1 cellular context compared by ENCODE assay signal in the genomic region with DNA sequence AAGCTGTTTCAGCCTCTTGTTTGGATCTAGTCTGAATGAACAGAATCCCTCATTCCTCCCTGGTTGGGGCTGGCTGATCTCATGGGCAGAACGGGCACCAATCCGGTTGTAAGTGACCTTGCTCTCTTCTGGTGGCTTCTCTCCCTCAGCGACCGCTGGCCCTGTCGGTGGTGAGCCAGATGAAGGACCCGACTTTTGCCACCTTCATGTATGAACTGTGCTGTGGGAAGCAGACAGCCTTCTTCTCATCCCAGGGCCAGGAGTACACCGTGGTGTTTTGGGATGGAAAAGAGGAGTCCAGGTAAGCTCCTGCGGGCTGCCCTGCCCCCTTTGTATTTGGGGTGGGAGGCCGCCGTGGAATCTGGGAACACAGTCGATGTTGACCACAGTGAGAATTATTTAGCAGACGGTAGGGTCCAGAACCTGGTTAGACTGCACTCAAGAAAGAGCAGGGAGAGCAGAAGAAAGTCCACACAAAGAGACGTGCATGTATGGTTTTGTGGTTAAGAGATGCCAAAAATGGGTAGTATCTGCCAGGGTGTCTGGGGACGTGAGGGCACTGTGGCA.
TF ChIP-seq lines count a peak whose summit lies in the region.

No MANE protein-coding gene starts in this region.

TF ChIP-seq in SK-N-SH treated with all-trans-retinoic acid at 6 μM for 48 hours, 23 proteins besides CTCF, POLR2A, EP300 and RAD21 (continued from another document):
- TF ChIP-seq, protein P1, sequence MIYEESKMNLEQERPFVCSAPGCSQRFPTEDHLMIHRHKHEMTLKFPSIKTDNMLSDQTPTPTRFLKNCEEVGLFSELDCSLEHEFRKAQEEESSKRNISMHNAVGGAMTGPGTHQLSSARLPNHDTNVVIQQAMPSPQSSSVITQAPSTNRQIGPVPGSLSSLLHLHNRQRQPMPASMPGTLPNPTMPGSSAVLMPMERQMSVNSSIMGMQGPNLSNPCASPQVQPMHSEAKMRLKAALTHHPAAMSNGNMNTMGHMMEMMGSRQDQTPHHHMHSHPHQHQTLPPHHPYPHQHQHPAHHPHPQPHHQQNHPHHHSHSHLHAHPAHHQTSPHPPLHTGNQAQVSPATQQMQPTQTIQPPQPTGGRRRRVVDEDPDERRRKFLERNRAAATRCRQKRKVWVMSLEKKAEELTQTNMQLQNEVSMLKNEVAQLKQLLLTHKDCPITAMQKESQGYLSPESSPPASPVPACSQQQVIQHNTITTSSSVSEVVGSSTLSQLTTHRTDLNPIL (CRISPR knock-in tag; IDR thresholded peaks at IDR 0.05; ENCODE audit: low read depth) = no peak
- no peak for TF ChIP-seq ZNF565 (CRISPR knock-in tag; conservative IDR thresholded peaks at IDR 0.05; ENCODE audit: low read depth)
